Comparison of ENCODE assay signal across 33 cellular contexts in genomic region chr2:108805032-108805431, GRCh38. TPM values are rescaled to one million over a fixed set of nuclear protein-coding genes. Genes with fewer than 3 reads are reported as not detected.
DNase-seq lines count a peak whose midpoint lies in the region; ATAC-seq, FAIRE-seq and TF ChIP-seq lines count a peak whose summit lies in the region.
"Had no signal": no experiment of that assay in that cellular context is flagged by ENCODE, and none has a peak within 500 bp of the region (broad histone marks: within the 10 kb centered on the region; RNA-seq: fewer than 3 reads in every experiment).

No MANE protein-coding gene starts in this region.

- H3K27ac ChIP-seq in VCaP = peak overlapping the region; percentile 50
- H3K27ac ChIP-seq: A549; BLaER1; BLaER1 treated with 17β-estradiol and CSF1 and Interleukin-3, amounts not matched to agents 10 nM and 100 nM; C4-2B had no signal

- DNase-seq in left lobe of liver (ENCODE audit: low spot score) (no peak), UCSD-AML1 (lab: John Stamatoyannopoulos, UW; ENCODE audit: unreplicated experiment) (no peak), NCI-H226 (no peak), NCI-H2107 (lab: John Stamatoyannopoulos, UW) (no peak)
- DNase-seq: 8988T; ACHN; AML-193; BE2C; C1 segment of cervical spinal cord; Caco-2; Calu3; CD4-positive, alpha-beta memory T cell; CD4-positive, alpha-beta T cell; CD4-positive, CD25-positive, alpha-beta regulatory T cell; CD8-positive, alpha-beta memory T cell; CD8-positive, alpha-beta T cell; COR-L47; DMS 273 treated with DMSO at 0.1 percent for 48 hours; DMS153; DMS53; DMS79; DMS79 treated with DMSO at 0.1 percent for 48 hours; DND-41; EL had no signal

- peak; percentile 50 for ATAC-seq in left lobe of liver
- no peak for ATAC-seq in GM19324 (IDR thresholded peaks at IDR 0.05; ENCODE audit: low FRiP score, unreplicated experiment)
- ATAC-seq: A549; CD8-positive, alpha-beta T cell had no signal

- peak; percentile 36 for FAIRE-seq in G401.6 (lab: Jason Lieb, UNC)
- peak; percentile 7 for FAIRE-seq in TTC549 (lab: Jason Lieb, UNC)
- FAIRE-seq: A204.1, A549 had no signal

- TF ChIP-seq CTCF in VCaP (conservative IDR thresholded peaks at IDR 0.05) = no peak

RNA-seq across cellular contexts. Expression of gene CCDC138, which starts 18.5 kb away (rescaled TPM):
- 3.1 TPM for total RNA-seq in left lobe of liver
